Comparison of ENCODE assay signal across 32 cellular contexts in genomic region chr4:149343614-149344013, GRCh38.
"Had no signal": no experiment of that assay in that cellular context is flagged by ENCODE, and none has a peak within 500 bp of the region (broad histone marks: within the 10 kb centered on the region; RNA-seq: fewer than 3 reads in every experiment).

No MANE protein-coding gene starts in this region.

- DNase-seq: activated CD4-positive, alpha-beta T cell treated with anti-CD3 and anti-CD28 coated beads, Interleukin-2, amount 10 ng/mL, durations not matched to agents 24 days and 14 days; activated CD4-positive, alpha-beta T cell treated with anti-CD3 and anti-CD28 coated beads, Interleukin-2, amount 50 U/mL, for 4 hours; activated CD8-positive, alpha-beta T cell treated with anti-CD3 and anti-CD28 coated beads for 36 hours; activated gamma-delta T cell; activated naive CD4-positive, alpha-beta T cell treated with Interleukin-2 at 50 U/mL for 16 hours; activated naive CD8-positive, alpha-beta T cell treated with anti-CD3 and anti-CD28 coated beads, Interleukin-2, amount 10 ng/mL, durations not matched to agents 7 days and 5 days; activated T-cell treated with anti-CD3 and anti-CD28 coated beads, Interleukin-2, amount 50 U/mL, for 24 hours; amygdala; body of pancreas; caudate nucleus; cerebellar nuclear complex; MM.1S; MV-4-11; NCI-H1092; NCI-H1436 treated with DMSO at 0.1 percent for 48 hours; NCI-H187; NCI-H2029 treated with DMSO at 0.1 percent for 48 hours; NCI-H2107; NCI-H2171; NCI-H510A; NCI-H526; NCI-H748 treated with DMSO at 0.1 percent for 48 hours; NK-92 treated with Interleukin-12 subunit alpha and Interleukin-12 subunit beta, amount 100 ng/mL, for 24 hours; Right ventricle myocardium superior; T-helper 1 cell; T-helper 2 cell; T1000 had no signal

- ATAC-seq: activated CD8-positive, alpha-beta T cell treated with anti-CD3 and anti-CD28 coated beads for 36 hours; body of pancreas had no signal

- H3K36me3 Mint-ChIP-seq: activated naive CD4-positive, alpha-beta T cell treated with anti-CD3 and anti-CD28 coated beads, Interleukin-2, amount 50 U/mL, for 24 hours; activated naive CD8-positive, alpha-beta T cell treated with anti-CD3 and anti-CD28 coated beads, Interleukin-2, amount 10 ng/mL, durations not matched to agents 7 days and 5 days had no signal

- H3K9ac ChIP-seq: KMS-11 had no signal

- H3K4me1 ChIP-seq: ascending aorta, body of pancreas, breast epithelium had no signal

- H3K27me3 ChIP-seq: ascending aorta, body of pancreas, breast epithelium had no signal

- H3K4me2 ChIP-seq: KMS-11 had no signal

- H3K9me3 ChIP-seq: ascending aorta, body of pancreas, breast epithelium had no signal

- H3K9me3 Mint-ChIP-seq: activated CD4-positive, alpha-beta T cell treated with anti-CD3 and anti-CD28 coated beads, Interleukin-2, amount 10 ng/mL, durations not matched to agents 24 days and 14 days; activated CD8-positive, alpha-beta T cell treated with anti-CD3 and anti-CD28 coated beads for 36 hours; activated naive CD4-positive, alpha-beta T cell treated with anti-CD3 and anti-CD28 coated beads, Interleukin-2, amount 50 U/mL, for 24 hours; activated T-cell treated with anti-CD3 and anti-CD28 coated beads, Interleukin-2, amount 50 U/mL, for 24 hours had no signal

- H3K27me3 Mint-ChIP-seq: activated CD4-positive, alpha-beta T cell treated with anti-CD3 and anti-CD28 coated beads, Interleukin-2, amount 10 ng/mL, durations not matched to agents 24 days and 14 days; activated CD8-positive, alpha-beta T cell treated with anti-CD3 and anti-CD28 coated beads for 36 hours; activated naive CD4-positive, alpha-beta T cell treated with anti-CD3 and anti-CD28 coated beads, Interleukin-2, amount 50 U/mL, for 24 hours; activated naive CD8-positive, alpha-beta T cell treated with anti-CD3 and anti-CD28 coated beads, Interleukin-2, amount 10 ng/mL, durations not matched to agents 7 days and 5 days; activated T-cell treated with anti-CD3 and anti-CD28 coated beads, Interleukin-2, amount 50 U/mL, for 24 hours had no signal

- H3K36me3 ChIP-seq: ascending aorta, breast epithelium had no signal

- H3K4me3 ChIP-seq: ascending aorta, body of pancreas, breast epithelium had no signal

- H3K27ac ChIP-seq: ascending aorta, body of pancreas, breast epithelium, KMS-11 had no signal

- H3K4me3 Mint-ChIP-seq: activated CD4-positive, alpha-beta T cell treated with anti-CD3 and anti-CD28 coated beads, Interleukin-2, amount 10 ng/mL, durations not matched to agents 24 days and 14 days; activated CD8-positive, alpha-beta T cell treated with anti-CD3 and anti-CD28 coated beads for 36 hours; activated naive CD4-positive, alpha-beta T cell treated with anti-CD3 and anti-CD28 coated beads, Interleukin-2, amount 50 U/mL, for 24 hours; activated naive CD8-positive, alpha-beta T cell treated with anti-CD3 and anti-CD28 coated beads, Interleukin-2, amount 10 ng/mL, durations not matched to agents 7 days and 5 days; activated T-cell treated with anti-CD3 and anti-CD28 coated beads, Interleukin-2, amount 50 U/mL, for 24 hours had no signal

- H3K27ac Mint-ChIP-seq: activated CD4-positive, alpha-beta T cell treated with anti-CD3 and anti-CD28 coated beads, Interleukin-2, amount 10 ng/mL, durations not matched to agents 24 days and 14 days; activated CD8-positive, alpha-beta T cell treated with anti-CD3 and anti-CD28 coated beads for 36 hours; activated naive CD4-positive, alpha-beta T cell treated with anti-CD3 and anti-CD28 coated beads, Interleukin-2, amount 50 U/mL, for 24 hours; activated naive CD8-positive, alpha-beta T cell treated with anti-CD3 and anti-CD28 coated beads, Interleukin-2, amount 10 ng/mL, durations not matched to agents 7 days and 5 days; activated T-cell treated with anti-CD3 and anti-CD28 coated beads, Interleukin-2, amount 50 U/mL, for 24 hours; activated T-helper 2 cell treated with anti-CD3 and anti-CD28 coated beads, Interferon-gamma antibody, Interleukin-2, Interleukin-4, amounts not matched to agents 10 μg/mL and 5 μg/mL and 100 μg/mL, durations not matched to agents 14 hours and 24 hours and 36 hours had no signal

- H3K4me1 Mint-ChIP-seq: activated CD4-positive, alpha-beta T cell treated with anti-CD3 and anti-CD28 coated beads, Interleukin-2, amount 10 ng/mL, durations not matched to agents 24 days and 14 days; activated naive CD4-positive, alpha-beta T cell treated with anti-CD3 and anti-CD28 coated beads, Interleukin-2, amount 50 U/mL, for 24 hours; activated naive CD8-positive, alpha-beta T cell treated with anti-CD3 and anti-CD28 coated beads, Interleukin-2, amount 10 ng/mL, durations not matched to agents 7 days and 5 days had no signal
